ENCODE assay signal across 18 cellular contexts in genomic region chr10:72077275-72077990, GRCh38. TPM values are rescaled to one million over a fixed set of nuclear protein-coding genes. Genes with fewer than 3 reads are reported as not detected.
DNase-seq lines count a peak whose midpoint lies in the region; ATAC-seq lines count a peak whose summit lies in the region.
"Had no signal": no experiment of that assay in that cellular context is flagged by ENCODE, and none has a peak within 500 bp of the region (broad histone marks: within the 10 kb centered on the region; RNA-seq: fewer than 3 reads in every experiment).

No MANE protein-coding gene starts in this region.

- H3K27ac Mint-ChIP-seq in activated naive CD4-positive, alpha-beta T cell treated with anti-CD3 and anti-CD28 coated beads, Interleukin-2, amount 50 U/mL, for 24 hours: peak overlapping the region; percentile 92
- H3K27ac Mint-ChIP-seq in IgD-negative memory B cell: peak overlapping the region; percentile 78 to 82 (median 81)
- peak overlapping the region; percentile 86 to 92 for H3K27ac Mint-ChIP-seq in stimulated activated naive CD8-positive, alpha-beta T cell treated with anti-CD3 and anti-CD28 coated beads, Interleukin-15, amount 100 ng/mL, for 72 hours
- H3K27ac Mint-ChIP-seq: WTC11 had no signal

- ATAC-seq in stimulated activated naive CD8-positive, alpha-beta T cell treated with anti-CD3 and anti-CD28 coated beads, Interleukin-15, amount 100 ng/mL, for 72 hours: no peak
- ATAC-seq in GM18502 (IDR thresholded peaks at IDR 0.05; ENCODE audit: poor library complexity, unreplicated experiment): no peak
- ATAC-seq: WTC11 had no signal

- peaks cover 6% of the 10 kb centered on the region for H3K36me3 Mint-ChIP-seq in activated naive CD4-positive, alpha-beta T cell treated with anti-CD3 and anti-CD28 coated beads, Interleukin-2, amount 50 U/mL, for 24 hours
- H3K36me3 Mint-ChIP-seq in IgD-negative memory B cell: peaks cover 5% of the 10 kb centered on the region
- H3K36me3 Mint-ChIP-seq: WTC11 had no signal

- no peaks in the 10 kb centered on the region for H3K9me3 Mint-ChIP-seq in activated naive CD4-positive, alpha-beta T cell treated with anti-CD3 and anti-CD28 coated beads, Interleukin-2, amount 50 U/mL, for 24 hours
- no peaks in the 10 kb centered on the region for H3K9me3 Mint-ChIP-seq in IgD-negative memory B cell
- H3K9me3 Mint-ChIP-seq in stimulated activated naive CD8-positive, alpha-beta T cell treated with anti-CD3 and anti-CD28 coated beads, Interleukin-15, amount 100 ng/mL, for 72 hours: no peaks in the 10 kb centered on the region
- H3K9me3 Mint-ChIP-seq: WTC11 had no signal

- DNase-seq in activated naive CD4-positive, alpha-beta T cell treated with Interleukin-2 at 50 U/mL for 16 hours: no peak
- peak; percentile 8 for DNase-seq in cerebellum (ENCODE audit: low spot score)
- DNase-seq in stimulated activated naive CD8-positive, alpha-beta T cell treated with anti-CD3 and anti-CD28 coated beads, Interleukin-15, amount 100 ng/mL, for 72 hours: no peak
- no peak for DNase-seq in NK-92 treated with Interleukin-12 subunit alpha and Interleukin-12 subunit beta, amount 100 ng/mL, for 24 hours (lab: John Stamatoyannopoulos, UW)
- no peak for DNase-seq in medulla oblongata (ENCODE audit: extremely low spot score)
- DNase-seq: amygdala; central memory CD4-positive, alpha-beta T cell; effector CD8-positive, alpha-beta T cell; GDM1; KBM-7; MV-4-11; NCI-H2081 treated with DMSO at 0.1 percent for 48 hours; SHP77; uterus had no signal

- no peaks in the 10 kb centered on the region for H3K27me3 Mint-ChIP-seq in activated naive CD4-positive, alpha-beta T cell treated with anti-CD3 and anti-CD28 coated beads, Interleukin-2, amount 50 U/mL, for 24 hours
- no peaks in the 10 kb centered on the region for H3K27me3 Mint-ChIP-seq in IgD-negative memory B cell
- no peaks in the 10 kb centered on the region for H3K27me3 Mint-ChIP-seq in stimulated activated naive CD8-positive, alpha-beta T cell treated with anti-CD3 and anti-CD28 coated beads, Interleukin-15, amount 100 ng/mL, for 72 hours

- peaks cover 90% of the 10 kb centered on the region for H3K4me1 Mint-ChIP-seq in activated naive CD4-positive, alpha-beta T cell treated with anti-CD3 and anti-CD28 coated beads, Interleukin-2, amount 50 U/mL, for 24 hours
- H3K4me1 Mint-ChIP-seq in IgD-negative memory B cell: peaks cover 29 to 59% (median 48%) of the 10 kb centered on the region in 3 donors
- peaks cover 100% of the 10 kb centered on the region for H3K4me1 Mint-ChIP-seq in stimulated activated naive CD8-positive, alpha-beta T cell treated with anti-CD3 and anti-CD28 coated beads, Interleukin-15, amount 100 ng/mL, for 72 hours

- no peak overlapping the region for H3K4me3 Mint-ChIP-seq in activated naive CD4-positive, alpha-beta T cell treated with anti-CD3 and anti-CD28 coated beads, Interleukin-2, amount 50 U/mL, for 24 hours
- peak overlapping the region in 2 of 4 donors; percentile 32 to 54 for H3K4me3 Mint-ChIP-seq in IgD-negative memory B cell
- peak overlapping the region; percentile 75 to 78 for H3K4me3 Mint-ChIP-seq in stimulated activated naive CD8-positive, alpha-beta T cell treated with anti-CD3 and anti-CD28 coated beads, Interleukin-15, amount 100 ng/mL, for 72 hours
- H3K4me3 Mint-ChIP-seq: WTC11 had no signal

RNA-seq across cellular contexts. Expression of gene SPOCK2, which starts 10.9 kb away (rescaled TPM):
- 65.5 TPM for polyA plus RNA-seq in IgD-negative memory B cell
- 118 TPM for total RNA-seq in cerebellum
